In genomic region chr5:141654298-141654697, GRCh38 we compare ENCODE assay signal across 15 cellular contexts. TPM values are rescaled to one million over a fixed set of nuclear protein-coding genes. Genes with fewer than 3 reads are reported as not detected.
A peak's percentile ranks its signal among the peaks of the same experiment; 100 is the strongest.
DNase-seq lines count a peak whose midpoint lies in the region; TF ChIP-seq lines count a peak whose summit lies in the region.
"Had no signal": no experiment of that assay in that cellular context is flagged by ENCODE, and none has a peak within 500 bp of the region (broad histone marks: within the 10 kb centered on the region; RNA-seq: fewer than 3 reads in every experiment).

No MANE protein-coding gene starts in this region.

- 0 out of 2 replicates have a peak overlapping the region, but pooled peaks have one; percentile 46 for H2AFZ ChIP-seq in GM23248

- peaks cover 3% of the 10 kb centered on the region for H3K27me3 Mint-ChIP-seq in activated CD4-positive, alpha-beta T cell treated with anti-CD3 and anti-CD28 coated beads, Interleukin-2, amount 10 ng/mL, durations not matched to agents 7 days and 5 days

- peaks cover 13% of the 10 kb centered on the region for H3F3A ChIP-seq in GM23248 (ENCODE audit: insufficient read depth)

- H3K9ac ChIP-seq in GM23248: no peak overlapping the region

- peaks cover 27% of the 10 kb centered on the region for H3K4me1 Mint-ChIP-seq in activated CD4-positive, alpha-beta T cell treated with anti-CD3 and anti-CD28 coated beads, Interleukin-2, amount 10 ng/mL, durations not matched to agents 7 days and 5 days

- no peaks in the 10 kb centered on the region for H3K9me3 Mint-ChIP-seq in activated CD4-positive, alpha-beta T cell treated with anti-CD3 and anti-CD28 coated beads, Interleukin-2, amount 10 ng/mL, durations not matched to agents 7 days and 5 days
- H3K9me3 Mint-ChIP-seq: brain; T-helper 1 cell treated with Interleukin-12 subunit alpha and Interleukin-12 subunit beta and Interleukin-4 antibody, amounts not matched to agents 30 μg/mL and 1 μg/mL, for 36 hours had no signal

- H3K4me1 ChIP-seq in GM23248 (ENCODE audit: insufficient read depth) (peaks cover 18% of the 10 kb centered on the region), vagina (peaks cover 20% of the 10 kb centered on the region)

- WGBS in GM23248 (ENCODE audit: low coverage in 1 of 2, low lambda C conversion rate in 2 of 2, missing lambda C conversion rate in 2 of 2), 2 experiments: 48 to 58% methylated on average over 2 of the region's 2 CpGs

- no peak overlapping the region for H3K4me3 ChIP-seq in GM23248
- H3K4me3 ChIP-seq in foreskin fibroblast (ENCODE audit: low read depth in 1 of 2, low read length in 2 of 2): no peak overlapping the region
- no peak overlapping the region for H3K4me3 ChIP-seq in vagina
- H3K4me3 ChIP-seq: skin epidermis had no signal

- no peaks in the 10 kb centered on the region for H3K9me2 ChIP-seq in GM23248 (ENCODE audit: insufficient read depth)

- DNase-seq in GM23248: peak; percentile 87
- peak; percentile 84 for DNase-seq in amniotic epithelial cell (ENCODE audit: low read depth)
- peak; percentile 85 to 87 for DNase-seq in foreskin fibroblast
- DNase-seq in activated CD4-positive, alpha-beta T cell treated with anti-CD3 and anti-CD28 coated beads, Interleukin-2, amount 10 ng/mL, durations not matched to agents 7 days and 5 days: no peak
- DNase-seq in vagina (ENCODE audit: extremely low spot score in 2 of 2): no peak
- DNase-seq in head of caudate nucleus: no peak
- DNase-seq in activated CD8-positive, alpha-beta memory T cell treated with anti-CD3 and anti-CD28 coated beads, Interleukin-2, amount 50 U/mL, for 4 hours: no peak
- DNase-seq: effector memory CD4-positive, alpha-beta T cell; stimulated activated naive CD8-positive, alpha-beta T cell treated with anti-CD3 and anti-CD28 coated beads, Interleukin-15, Interleukin-2, amounts not matched to agents 100 U/mL and 50 U/mL, for 24 hours had no signal

- CTCF ChIA-PET in activated CD4-positive, alpha-beta T cell treated with anti-CD3 and anti-CD28 coated beads, Interleukin-2, amount 10 ng/mL, durations not matched to agents 7 days and 5 days (lab: Charles Lee): interaction anchor here (0.7 to 1.9 kb wide), 5 partner anchors 12 to 265 kb away, joined by 3 to 6 read pairs (median 4); no protein-coding TSS in a partner anchor

- no peaks in the 10 kb centered on the region for H3K9me3 ChIP-seq in GM23248 (ENCODE audit: low read depth)
- no peaks in the 10 kb centered on the region for H3K9me3 ChIP-seq in vagina
- H3K9me3 ChIP-seq: neutrophil had no signal

- H3K27ac ChIP-seq in GM23248 (peak overlapping the region; percentile 61), vagina (no peak overlapping the region)
- H3K27ac ChIP-seq: neutrophil, RWPE1, skin epidermis had no signal

- intact Hi-C loops in vagina (cut with DNase I): no loop called here
- intact Hi-C loops in head of caudate nucleus (cut with DNase I): no loop called here

- H3K4me2 ChIP-seq in GM23248 (ENCODE audit: unreplicated experiment): no peak overlapping the region

- no peak for TF ChIP-seq CTCF in foreskin fibroblast (IDR thresholded peaks at IDR 0.05; ENCODE audit: low read depth, low read length)
- no peak for TF ChIP-seq CTCF in vagina (IDR thresholded peaks at IDR 0.05)

- peaks cover 5% of the 10 kb centered on the region for H3K79me2 ChIP-seq in GM23248 (ENCODE audit: insufficient read depth)

- no peak for TF ChIP-seq POLR2A in vagina (IDR thresholded peaks at IDR 0.05)

- POLR2A ChIA-PET in activated CD4-positive, alpha-beta T cell treated with anti-CD3 and anti-CD28 coated beads, Interleukin-2, amount 10 ng/mL, durations not matched to agents 7 days and 5 days (lab: Charles Lee): no interaction called here

- H3K36me3 Mint-ChIP-seq in activated CD4-positive, alpha-beta T cell treated with anti-CD3 and anti-CD28 coated beads, Interleukin-2, amount 10 ng/mL, durations not matched to agents 7 days and 5 days (ENCODE audit: low read depth): peaks cover 6% of the 10 kb centered on the region

- H3K27ac Mint-ChIP-seq in activated CD4-positive, alpha-beta T cell treated with anti-CD3 and anti-CD28 coated beads, Interleukin-2, amount 10 ng/mL, durations not matched to agents 7 days and 5 days: no peak overlapping the region
- H3K27ac Mint-ChIP-seq: brain; T-helper 1 cell treated with Interleukin-12 subunit alpha and Interleukin-12 subunit beta and Interleukin-4 antibody, amounts not matched to agents 30 μg/mL and 1 μg/mL, for 36 hours had no signal

- H3K4me3 Mint-ChIP-seq in activated CD4-positive, alpha-beta T cell treated with anti-CD3 and anti-CD28 coated beads, Interleukin-2, amount 10 ng/mL, durations not matched to agents 7 days and 5 days: no peak overlapping the region
- H3K4me3 Mint-ChIP-seq: T-helper 1 cell treated with Interleukin-12 subunit alpha and Interleukin-12 subunit beta and Interleukin-4 antibody, amounts not matched to agents 30 μg/mL and 1 μg/mL, for 36 hours had no signal

- H3K36me3 ChIP-seq in GM23248 (ENCODE audit: low read depth) (no peaks in the 10 kb centered on the region), vagina (peaks cover 0 to 14% of the 10 kb centered on the region in 2 donors)

- no peaks in the 10 kb centered on the region for H4K20me1 ChIP-seq in GM23248 (ENCODE audit: insufficient read depth)

- in situ Hi-C loops in GM23248 (cut with MboI): no loop called here

- H3K27me3 ChIP-seq in GM23248 (replicated peaks; ENCODE audit: insufficient read depth): no peaks in the 10 kb centered on the region
- H3K27me3 ChIP-seq in vagina: no peaks in the 10 kb centered on the region
- H3K27me3 ChIP-seq: neutrophil had no signal

RNA-seq across cellular contexts. Expression of gene FCHSD1, which starts 3.1 kb away (rescaled TPM):
- total RNA-seq in GM23248 (2014; rRNA removed; shearing (Covaris generic)): 24.4 and 32.0 TPM in 2 replicates
- 21.8 and 23.8 TPM in 2 replicates for polyA plus RNA-seq in GM23248 (2016; fragmentation: Nextera tagmentation; extraction: Ambion mirVana)
- total RNA-seq in activated CD4-positive, alpha-beta T cell treated with anti-CD3 and anti-CD28 coated beads, Interleukin-2, amount 10 ng/mL, durations not matched to agents 7 days and 5 days: 10 to 100 TPM; 58.0 to 59.3 TPM
- 42.2 TPM for total RNA-seq in vagina

RNA-seq across cellular contexts. Expression of gene RELL2, which starts 17.5 kb away (rescaled TPM):
- total RNA-seq in GM23248 (2014; rRNA removed; shearing (Covaris generic)): 2.8 and 3.8 TPM in 2 replicates
- polyA plus RNA-seq in GM23248 (2016; fragmentation: Nextera tagmentation; extraction: Ambion mirVana): 2.1 and 2.9 TPM in 2 replicates
- total RNA-seq in activated CD4-positive, alpha-beta T cell treated with anti-CD3 and anti-CD28 coated beads, Interleukin-2, amount 10 ng/mL, durations not matched to agents 7 days and 5 days: 10 to 100 TPM; 25.1 to 26.9 TPM
- 5.6 TPM for total RNA-seq in vagina

RNA-seq across cellular contexts. Expression of gene HDAC3, which starts 17.6 kb away (rescaled TPM):
- total RNA-seq in GM23248 (2014; rRNA removed; shearing (Covaris generic)): 43.8 and 53.2 TPM in 2 replicates
- 59.0 and 62.9 TPM in 2 replicates for polyA plus RNA-seq in GM23248 (2016; fragmentation: Nextera tagmentation; extraction: Ambion mirVana)
- total RNA-seq in activated CD4-positive, alpha-beta T cell treated with anti-CD3 and anti-CD28 coated beads, Interleukin-2, amount 10 ng/mL, durations not matched to agents 7 days and 5 days: 10 to 100 TPM; 70.2 to 73.9 TPM
- 44.7 TPM for total RNA-seq in vagina

RNA-seq across cellular contexts. Expression of gene ARAP3, which starts 27.7 kb away (rescaled TPM):
- total RNA-seq in GM23248 (2014; rRNA removed; shearing (Covaris generic)): 2.2 and 3.9 TPM in 2 replicates
- polyA plus RNA-seq in GM23248 (2016; fragmentation: Nextera tagmentation; extraction: Ambion mirVana): 2.2 TPM in 2 replicates
- 1 to 10 TPM; 4.2 to 4.6 TPM for total RNA-seq in activated CD4-positive, alpha-beta T cell treated with anti-CD3 and anti-CD28 coated beads, Interleukin-2, amount 10 ng/mL, durations not matched to agents 7 days and 5 days
- 13.3 TPM for total RNA-seq in vagina
- total RNA-seq: G401 had no signal

RNA-seq across cellular contexts. Expression of gene DIAPH1, which starts 35.5 kb away (rescaled TPM):
- total RNA-seq in GM23248 (2014; rRNA removed; shearing (Covaris generic)): 26.0 and 34.5 TPM in 2 replicates
- 33.7 and 34.4 TPM in 2 replicates for polyA plus RNA-seq in GM23248 (2016; fragmentation: Nextera tagmentation; extraction: Ambion mirVana)
- total RNA-seq in activated CD4-positive, alpha-beta T cell treated with anti-CD3 and anti-CD28 coated beads, Interleukin-2, amount 10 ng/mL, durations not matched to agents 7 days and 5 days: 100 to 1,000 TPM; 297 to 302 TPM
- 64.1 TPM for total RNA-seq in vagina

Comparison
In these comparisons a context has a peak if more than half of its experiments do, and no peak if none do; other contexts are left out.
1. DNase-seq: peak in GM23248 (single experiment), amniotic epithelial cell (single experiment) and foreskin fibroblast (2 of 2); none in activated CD4-positive, alpha-beta T cell treated with anti-CD3 and anti-CD28 coated beads, Interleukin-2, amount 10 ng/mL, durations not matched to agents 7 days and 5 days (single experiment), vagina (0 of 2), head of caudate nucleus (0 of 42) and activated CD8-positive, alpha-beta memory T cell treated with anti-CD3 and anti-CD28 coated beads, Interleukin-2, amount 50 U/mL, for 4 hours (single experiment).